18 cellular contexts compared by ENCODE assay signal in the genomic region with DNA sequence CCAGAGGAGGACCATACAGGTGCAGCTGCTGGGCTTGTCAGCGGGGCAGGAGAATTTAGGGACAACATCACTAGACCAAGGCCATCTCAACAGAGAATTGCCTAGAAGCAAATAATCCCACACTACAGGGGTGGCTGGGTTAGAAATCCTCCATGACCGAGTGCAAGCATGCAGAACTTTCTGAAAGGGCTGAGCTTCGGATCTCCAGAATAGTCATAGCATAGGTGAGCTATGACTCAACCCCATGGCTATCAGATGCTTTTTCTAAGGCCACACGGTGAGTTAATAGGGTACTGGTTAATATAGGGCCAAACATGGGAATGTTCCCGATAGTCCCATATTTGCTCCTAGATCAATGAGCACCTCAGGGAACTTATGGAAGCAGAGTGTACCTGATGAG.
A peak's percentile ranks its signal among the peaks of the same experiment; 100 is the strongest.
DNase-seq lines count a peak whose midpoint lies in the region; ATAC-seq and TF ChIP-seq lines count a peak whose summit lies in the region.
"Had no signal": no experiment of that assay in that cellular context is flagged by ENCODE, and none has a peak within 500 bp of the region (broad histone marks: within the 10 kb centered on the region; RNA-seq: fewer than 3 reads in every experiment).

No MANE protein-coding gene starts in this region.

- ATAC-seq in GM18868 (IDR thresholded peaks at IDR 0.05; ENCODE audit: unreplicated experiment), result peak; percentile 78
- peak; percentile 45 for ATAC-seq in HG02798 (IDR thresholded peaks at IDR 0.05; ENCODE audit: poor library complexity, unreplicated experiment)
- ATAC-seq in GM18907 (IDR thresholded peaks at IDR 0.05; ENCODE audit: unreplicated experiment), result no peak
- ATAC-seq: natural killer cell had no signal

- TF ChIP-seq EP300 in Ishikawa (IDR thresholded peaks at IDR 0.05; ENCODE audit: borderline replicate concordance), result peak; percentile 91

- DNase-seq in kidney tubule cell (ENCODE audit: low spot score) (peak; percentile 88), SW 1271 (lab: John Stamatoyannopoulos, UW) (no peak), SW480 (ENCODE audit: low spot score) (no peak)
- no peak for DNase-seq in NK-92 treated with Interleukin-12 subunit alpha and Interleukin-12 subunit beta, amount 100 ng/mL, for 24 hours (lab: John Stamatoyannopoulos, UW)
- DNase-seq: activated naive CD4-positive, alpha-beta T cell treated with anti-CD3 and anti-CD28 coated beads for 36 hours; activated T-cell treated with anti-CD3 and anti-CD28 coated beads for 4 hours; aorta; CD4-positive, CD25-positive, alpha-beta regulatory T cell; hypothalamus; natural killer cell; NCI-H1694; stimulated activated CD4-positive, alpha-beta T cell treated with anti-CD3 and anti-CD28 coated beads, Interleukin-4, amount 100 ng/mL, for 24 hours; substantia nigra; uterus had no signal

- TF ChIP-seq RAD21 in Ishikawa (IDR thresholded peaks at IDR 0.05; ENCODE audit: low read depth), result 0 out of 2 replicates have a peak, but pooled peaks have one; percentile 8

TF ChIP-seq in Ishikawa, 13 proteins besides CTCF, POLR2A, EP300 and RAD21:
- TF ChIP-seq, protein P1, sequence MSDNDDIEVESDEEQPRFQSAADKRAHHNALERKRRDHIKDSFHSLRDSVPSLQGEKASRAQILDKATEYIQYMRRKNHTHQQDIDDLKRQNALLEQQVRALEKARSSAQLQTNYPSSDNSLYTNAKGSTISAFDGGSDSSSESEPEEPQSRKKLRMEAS (IDR thresholded peaks at IDR 0.05), result no peak; the same call in 1 of the 2 replicates
- peak; percentile 37; the same call in 1 of the 2 replicates for TF ChIP-seq YY1 (IDR thresholded peaks at IDR 0.05; ENCODE audit: low read depth)
- TF ChIP-seq, protein P2, sequence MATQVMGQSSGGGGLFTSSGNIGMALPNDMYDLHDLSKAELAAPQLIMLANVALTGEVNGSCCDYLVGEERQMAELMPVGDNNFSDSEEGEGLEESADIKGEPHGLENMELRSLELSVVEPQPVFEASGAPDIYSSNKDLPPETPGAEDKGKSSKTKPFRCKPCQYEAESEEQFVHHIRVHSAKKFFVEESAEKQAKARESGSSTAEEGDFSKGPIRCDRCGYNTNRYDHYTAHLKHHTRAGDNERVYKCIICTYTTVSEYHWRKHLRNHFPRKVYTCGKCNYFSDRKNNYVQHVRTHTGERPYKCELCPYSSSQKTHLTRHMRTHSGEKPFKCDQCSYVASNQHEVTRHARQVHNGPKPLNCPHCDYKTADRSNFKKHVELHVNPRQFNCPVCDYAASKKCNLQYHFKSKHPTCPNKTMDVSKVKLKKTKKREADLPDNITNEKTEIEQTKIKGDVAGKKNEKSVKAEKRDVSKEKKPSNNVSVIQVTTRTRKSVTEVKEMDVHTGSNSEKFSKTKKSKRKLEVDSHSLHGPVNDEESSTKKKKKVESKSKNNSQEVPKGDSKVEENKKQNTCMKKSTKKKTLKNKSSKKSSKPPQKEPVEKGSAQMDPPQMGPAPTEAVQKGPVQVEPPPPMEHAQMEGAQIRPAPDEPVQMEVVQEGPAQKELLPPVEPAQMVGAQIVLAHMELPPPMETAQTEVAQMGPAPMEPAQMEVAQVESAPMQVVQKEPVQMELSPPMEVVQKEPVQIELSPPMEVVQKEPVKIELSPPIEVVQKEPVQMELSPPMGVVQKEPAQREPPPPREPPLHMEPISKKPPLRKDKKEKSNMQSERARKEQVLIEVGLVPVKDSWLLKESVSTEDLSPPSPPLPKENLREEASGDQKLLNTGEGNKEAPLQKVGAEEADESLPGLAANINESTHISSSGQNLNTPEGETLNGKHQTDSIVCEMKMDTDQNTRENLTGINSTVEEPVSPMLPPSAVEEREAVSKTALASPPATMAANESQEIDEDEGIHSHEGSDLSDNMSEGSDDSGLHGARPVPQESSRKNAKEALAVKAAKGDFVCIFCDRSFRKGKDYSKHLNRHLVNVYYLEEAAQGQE (IDR thresholded peaks at IDR 0.05; ENCODE audit: low read depth), result no peak
- no peak for TF ChIP-seq CEBPB (IDR thresholded peaks at IDR 0.05)
- TF ChIP-seq FOXM1 (IDR thresholded peaks at IDR 0.05; ENCODE audit: borderline replicate concordance, low read depth), result peak; percentile 74
- peak; percentile 86 for TF ChIP-seq TEAD4 (IDR thresholded peaks at IDR 0.05)
- TF ChIP-seq NFIC (IDR thresholded peaks at IDR 0.05), result peak; percentile 71
- TF ChIP-seq TCF12 (IDR thresholded peaks at IDR 0.05; ENCODE audit: low read depth), result peak; percentile 86
- TF ChIP-seq TAF1 (IDR thresholded peaks at IDR 0.05; ENCODE audit: low read depth), result no peak
- no peak for TF ChIP-seq CREB1 (IDR thresholded peaks at IDR 0.05; ENCODE audit: low read depth)
- TF ChIP-seq, protein P3, sequence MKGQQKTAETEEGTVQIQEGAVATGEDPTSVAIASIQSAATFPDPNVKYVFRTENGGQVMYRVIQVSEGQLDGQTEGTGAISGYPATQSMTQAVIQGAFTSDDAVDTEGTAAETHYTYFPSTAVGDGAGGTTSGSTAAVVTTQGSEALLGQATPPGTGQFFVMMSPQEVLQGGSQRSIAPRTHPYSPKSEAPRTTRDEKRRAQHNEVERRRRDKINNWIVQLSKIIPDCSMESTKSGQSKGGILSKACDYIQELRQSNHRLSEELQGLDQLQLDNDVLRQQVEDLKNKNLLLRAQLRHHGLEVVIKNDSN (IDR thresholded peaks at IDR 0.05), result no peak
- no peak for TF ChIP-seq EGR1 (IDR thresholded peaks at IDR 0.05)
- TF ChIP-seq ZBTB7A (IDR thresholded peaks at IDR 0.05; ENCODE audit: low read depth), result no peak
